In the genomic region with DNA sequence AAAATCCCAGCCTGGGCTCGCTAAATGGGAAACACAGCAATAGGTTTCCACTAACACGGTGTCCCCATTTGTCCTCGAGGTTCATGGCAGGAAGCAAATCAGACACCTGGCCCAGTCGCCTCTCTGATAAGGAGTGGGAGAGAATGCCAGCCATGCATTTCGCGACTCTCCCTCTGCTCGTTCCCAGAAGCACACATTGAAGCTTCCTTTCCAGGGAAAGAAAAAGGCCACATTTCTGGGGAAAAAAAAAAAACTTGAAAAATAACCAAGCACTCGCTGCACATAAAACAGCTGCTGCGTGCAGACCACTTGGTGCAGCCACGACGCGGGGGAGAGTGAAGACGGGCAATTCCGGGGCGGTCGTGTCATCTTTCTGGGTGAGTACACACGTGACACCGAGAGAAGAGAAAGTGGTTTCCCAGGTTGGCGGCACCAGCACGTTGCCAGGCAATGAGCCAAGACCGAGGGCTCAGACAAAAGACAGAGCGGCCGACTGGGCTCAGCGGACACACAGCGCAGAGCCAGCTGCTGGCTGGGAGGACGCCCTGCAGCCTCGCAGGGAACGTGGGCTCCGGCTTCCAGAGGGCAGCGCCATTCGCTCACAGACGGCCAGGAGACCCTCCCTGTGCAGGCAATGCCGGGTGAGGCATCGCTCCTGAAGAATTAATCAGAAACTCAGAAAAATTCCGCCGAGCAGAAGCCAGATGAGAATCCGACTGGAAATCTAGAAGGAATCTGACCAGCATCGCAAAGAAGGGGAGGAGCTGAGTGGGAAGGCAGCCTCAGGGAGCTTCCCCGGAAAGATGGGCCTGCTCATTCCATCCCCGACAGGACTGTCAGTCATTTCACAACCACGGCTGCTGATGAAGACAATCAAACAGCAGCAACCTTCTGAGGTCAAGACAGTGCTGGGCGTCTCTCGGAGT, we compare ENCODE assay signal across 8 cellular contexts.
DNase-seq lines count a peak whose midpoint lies in the region; ATAC-seq and TF ChIP-seq lines count a peak whose summit lies in the region.

No MANE protein-coding gene starts in this region.

- H3K36me3 ChIP-seq in A673 (ENCODE audit: insufficient read depth, low read length, poor library complexity, severe bottlenecking) = no peaks in the 10 kb centered on the region

- POLR2A ChIA-PET in WTC11 (lab: Charles Lee) (no interaction called here), A673 (lab: Charles Lee; ENCODE audit: low non-redundant PET) (interaction anchor here (0.7 kb wide), 1 partner anchor 15 kb away, joined by 4 read pairs; no protein-coding TSS in a partner anchor)

- H3K4me1 ChIP-seq in A673 (ENCODE audit: insufficient read depth, low read length, poor library complexity, severe bottlenecking) = no peaks in the 10 kb centered on the region

- peaks cover 17% of the 10 kb centered on the region for H3K4me1 Mint-ChIP-seq in WTC11

- no peaks in the 10 kb centered on the region for H3K36me3 Mint-ChIP-seq in WTC11

- H3K27me3 ChIP-seq in A673 (replicated peaks; ENCODE audit: insufficient read depth, low read depth, low read length, poor library complexity) = peaks cover 3% of the 10 kb centered on the region

- H3K27ac ChIP-seq in A673 (ENCODE audit: low read depth, low read length, poor library complexity, severe bottlenecking) = no peak overlapping the region

- intact Hi-C loops in A673 (cut with micrococcal nuclease; ENCODE audit: unreplicated experiment) = no loop called here

- H3K4me3 Mint-ChIP-seq in WTC11 = peak overlapping the region; percentile 42

- H3K9me3 ChIP-seq in A673 (ENCODE audit: low read depth, low read length, poor library complexity, severe bottlenecking) = no peaks in the 10 kb centered on the region

- DNase-seq in DMS 273 treated with DMSO at 0.1 percent for 48 hours (lab: John Stamatoyannopoulos, UW) (peak; percentile 39), NCI-H1092 (lab: John Stamatoyannopoulos, UW) (peak; percentile 97), WTC11 (ENCODE audit: low spot score) (peak; percentile 42), fibroblast of villous mesenchyme (ENCODE audit: low read depth) (peak; percentile 64), pons (ENCODE audit: low spot score) (peak; percentile 24), GM19238 (ENCODE audit: insufficient read length, low spot score) (no peak), GM20000 (ENCODE audit: low spot score) (no peak), A673 (ENCODE audit: low spot score) (no peak)

- peak; percentile 89 for ATAC-seq in WTC11

- CTCF ChIA-PET in WTC11 (lab: Charles Lee) = interaction anchor here (1.1 kb wide), 1 partner anchor 15 kb away, joined by 3 read pairs; no protein-coding TSS in a partner anchor
- CTCF ChIA-PET in A673 (lab: Charles Lee) = no interaction called here

- H3K4me3 ChIP-seq in fibroblast of villous mesenchyme (ENCODE audit: low read depth, low read length) (peak overlapping the region; percentile 45), A673 (ENCODE audit: low read depth, low read length, poor library complexity, severe bottlenecking) (no peak overlapping the region)

- no peak for TF ChIP-seq CTCF in WTC11 (IDR thresholded peaks at IDR 0.05)
- TF ChIP-seq CTCF in fibroblast of villous mesenchyme (IDR thresholded peaks at IDR 0.05; ENCODE audit: insufficient read depth, low read depth, low read length) = peak; percentile 34
- TF ChIP-seq CTCF in GM20000 (IDR thresholded peaks at IDR 0.05; ENCODE audit: extremely low read depth, missing control alignments) = no peak
- no peak for TF ChIP-seq CTCF in A673 (conservative IDR thresholded peaks at IDR 0.05; ENCODE audit: low read depth, low read length)

- no peaks in the 10 kb centered on the region for H3K9me3 Mint-ChIP-seq in WTC11

- H3K27ac Mint-ChIP-seq in WTC11 = no peak overlapping the region

- BruUV-seq in A673 (replicated peaks; lab: Mats Ljungman, UMichigan) = no TSS peak

- peaks cover 2% of the 10 kb centered on the region; the same call in 1 of the 2 replicates for H3K27me3 Mint-ChIP-seq in WTC11 (ENCODE audit: low read depth)

TF ChIP-seq in WTC11, 78 proteins besides CTCF, POLR2A, EP300 and RAD21:
- TF ChIP-seq ZNF138 (CRISPR knock-in tag; conservative IDR thresholded peaks at IDR 0.05) = no peak
- no peak for TF ChIP-seq KAT7 (CRISPR knock-in tag; IDR thresholded peaks at IDR 0.05; ENCODE audit: borderline replicate concordance)
- TF ChIP-seq AFF4 (CRISPR knock-in tag; IDR thresholded peaks at IDR 0.05; ENCODE audit: borderline replicate concordance) = no peak
- TF ChIP-seq NR1H2 (CRISPR knock-in tag; IDR thresholded peaks at IDR 0.05) = no peak
- no peak for TF ChIP-seq NFE2L1 (CRISPR knock-in tag; IDR thresholded peaks at IDR 0.05)
- no peak for TF ChIP-seq NFYB (CRISPR knock-in tag; conservative IDR thresholded peaks at IDR 0.05; ENCODE audit: low read depth)
- no peak for TF ChIP-seq EMX1 (CRISPR knock-in tag; IDR thresholded peaks at IDR 0.05)
- no peak for TF ChIP-seq HMGA2 (CRISPR knock-in tag; IDR thresholded peaks at IDR 0.05)

Comparison
In these comparisons a context has a peak if more than half of its experiments do, and no peak if none do; other contexts are left out.
1. DNase-seq: peak in DMS 273 treated with DMSO at 0.1 percent for 48 hours (single experiment), NCI-H1092 (single experiment), WTC11 (single experiment), fibroblast of villous mesenchyme (single experiment) and pons (single experiment); none in GM19238 (single experiment), GM20000 (single experiment) and A673 (single experiment).